ENCODE assay signal across 10 cellular contexts in the genomic region with DNA sequence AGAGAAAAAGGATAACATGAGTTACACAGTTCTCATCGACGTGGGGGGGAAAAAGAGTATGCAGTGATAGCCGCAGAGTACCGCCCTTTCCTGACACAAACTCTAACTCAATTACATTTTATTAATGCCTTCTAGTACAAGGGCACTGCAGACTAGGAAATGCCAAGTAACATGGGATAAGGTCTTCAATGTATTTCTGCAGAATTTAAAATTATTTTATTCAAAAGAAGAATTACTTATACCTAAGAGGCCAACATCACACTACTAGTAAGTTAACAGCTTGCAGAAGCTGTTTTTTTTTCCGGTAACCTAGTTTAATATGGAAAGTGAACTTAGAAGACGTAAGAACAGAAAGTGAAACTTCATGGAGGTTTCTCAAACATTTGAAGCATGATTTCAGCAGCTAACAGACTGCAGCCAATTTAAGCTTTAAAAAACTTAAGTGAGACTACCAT. TPM values are rescaled to one million over a fixed set of nuclear protein-coding genes. Genes with fewer than 3 reads are reported as not detected.
A peak's percentile ranks its signal among the peaks of the same experiment; 100 is the strongest.
DNase-seq lines count a peak whose midpoint lies in the region; ATAC-seq, FAIRE-seq and TF ChIP-seq lines count a peak whose summit lies in the region.
"Had no signal": no experiment of that assay in that cellular context is flagged by ENCODE, and none has a peak within 500 bp of the region (broad histone marks: within the 10 kb centered on the region; RNA-seq: fewer than 3 reads in every experiment).

No MANE protein-coding gene starts in this region.

- no peak for ATAC-seq in SK-N-SH treated with all-trans-retinoic acid at 6 μM for 48 hours
- ATAC-seq in stimulated activated effector memory CD8-positive, alpha-beta T cell treated with anti-CD3 and anti-CD28 coated beads, Interleukin-12 subunit alpha, Interleukin-12 subunit beta, amount 100 ng/mL, for 72 hours, result no peak

- H3K9ac ChIP-seq in SK-N-SH, result no peak overlapping the region
- H3K9ac ChIP-seq in endothelial cell of umbilical vein (replicated peaks; ENCODE audit: extremely low read depth, insufficient read depth, low read length), result peak overlapping the region; percentile 4

- H3K4me3 Mint-ChIP-seq in stimulated activated effector memory CD8-positive, alpha-beta T cell treated with anti-CD3 and anti-CD28 coated beads, Interleukin-12 subunit alpha, Interleukin-12 subunit beta, amount 100 ng/mL, for 72 hours, result peak overlapping the region; percentile 90

- H3K4me1 ChIP-seq in SK-N-SH (ENCODE audit: control insufficient read depth in 1 of 2, insufficient read depth in 2 of 2, low read depth in 1 of 2, low read length in 1 of 2), result peaks cover 12 to 17% of the 10 kb centered on the region in 2 experiments
- H3K4me1 ChIP-seq in OCI-LY7 (ENCODE audit: insufficient read depth, low read length, poor library complexity, severe bottlenecking), result peaks cover 58% of the 10 kb centered on the region
- H3K4me1 ChIP-seq in endothelial cell of umbilical vein (ENCODE audit: control insufficient read depth, extremely low read depth, insufficient read depth, low read length), result peaks cover 33% of the 10 kb centered on the region
- H3K4me1 ChIP-seq in PC-9 (replicated peaks; ENCODE audit: insufficient read depth), result peaks cover 9% of the 10 kb centered on the region

- no peak overlapping the region; a peak in 1 of 4 replicates for H3K4me3 ChIP-seq in SK-N-SH (ENCODE audit: low read depth in 2 of 2, low read length in 1 of 2)
- peak overlapping the region; percentile 97 for H3K4me3 ChIP-seq in OCI-LY7 (ENCODE audit: low read depth, low read length, poor library complexity, severe bottlenecking)
- H3K4me3 ChIP-seq in endothelial cell of umbilical vein (replicated peaks in 1 of 3; ENCODE audit: insufficient read depth in 1 of 3, low read depth in 1 of 3, low read length in 3 of 3), result peak overlapping the region; percentile 13 to 60 (median 20)
- no peak overlapping the region for H3K4me3 ChIP-seq in PC-9

- H3K9me3 Mint-ChIP-seq in stimulated activated effector memory CD8-positive, alpha-beta T cell treated with anti-CD3 and anti-CD28 coated beads, Interleukin-12 subunit alpha, Interleukin-12 subunit beta, amount 100 ng/mL, for 72 hours, result no peaks in the 10 kb centered on the region

- H3K36me3 ChIP-seq in SK-N-SH (replicated peaks in 1 of 2; ENCODE audit: control insufficient read depth in 1 of 2, insufficient read depth in 2 of 2, low read length in 1 of 2) (peaks cover 51 to 74% of the 10 kb centered on the region in 2 experiments), OCI-LY7 (ENCODE audit: insufficient read depth, low read length) (peaks cover 82% of the 10 kb centered on the region), endothelial cell of umbilical vein (ENCODE audit: control insufficient read depth in 2 of 2, extremely low read depth in 1 of 2, insufficient read depth in 2 of 2, low read length in 2 of 2) (peaks cover 10 to 14% of the 10 kb centered on the region in 2 experiments), PC-9 (ENCODE audit: low read depth) (peaks cover 40% of the 10 kb centered on the region)

- intact Hi-C loops in OCI-LY7 (cut with micrococcal nuclease; ENCODE audit: unreplicated experiment) (loop anchor here (1.0 kb wide), 1 partner anchor 32 kb away; no protein-coding TSS in a partner anchor), endothelial cell of umbilical vein (cut with micrococcal nuclease) (loop anchor here (5.0 kb wide), 1 partner anchor 56 kb away; a partner anchor contains a TSS), PC-9 (cut with micrococcal nuclease; ENCODE audit: unreplicated experiment) (no loop called here)

- H4K20me1 ChIP-seq in SK-N-SH (ENCODE audit: insufficient read depth) (peaks cover 6% of the 10 kb centered on the region; the same call in 1 of the 2 replicates), OCI-LY7 (ENCODE audit: insufficient read depth, low read length) (0 out of 2 replicates have a peak, but pooled peaks cover 8% of the 10 kb centered on the region), endothelial cell of umbilical vein (replicated peaks; ENCODE audit: control insufficient read depth, extremely low read depth, insufficient read depth, low read length) (peaks cover 3% of the 10 kb centered on the region), PC-9 (ENCODE audit: insufficient read depth) (no peaks in the 10 kb centered on the region; the same call in 1 of the 2 replicates)

- H3K9me1 ChIP-seq in endothelial cell of umbilical vein (replicated peaks; ENCODE audit: control insufficient read depth, extremely low read depth, insufficient read depth, low read length), result no peaks in the 10 kb centered on the region

- DNase-seq in SK-N-SH (no peak), OCI-LY7 (ENCODE audit: low spot score) (peak; percentile 70), endothelial cell of umbilical vein (ENCODE audit: low read depth, low spot score) (peak; percentile 52), PC-9 (no peak), GDM1 (lab: John Stamatoyannopoulos, UW) (no peak), DMS153 (lab: John Stamatoyannopoulos, UW) (no peak)
- DNase-seq in stimulated activated effector memory CD8-positive, alpha-beta T cell treated with anti-CD3 and anti-CD28 coated beads, Interleukin-12 subunit alpha, Interleukin-12 subunit beta, amount 100 ng/mL, for 72 hours (ENCODE audit: low spot score in 2 of 2), result no peak
- DNase-seq: 8988T, GOT3 had no signal

- H3K4me2 ChIP-seq in SK-N-SH (peak overlapping the region; percentile 48; the same call in 1 of the 2 replicates), OCI-LY7 (ENCODE audit: low read length) (peak overlapping the region; percentile 98), endothelial cell of umbilical vein (ENCODE audit: insufficient read depth, low read length) (peak overlapping the region; percentile 91), PC-9 (no peak overlapping the region)

- no peak for TF ChIP-seq EP300 in SK-N-SH (IDR thresholded peaks at IDR 0.05; ENCODE audit: borderline replicate concordance in 1 of 2, low read depth in 1 of 2, low read length in 1 of 2)

- no peak for TF ChIP-seq CTCF in SK-N-SH (IDR thresholded peaks at IDR 0.05)
- TF ChIP-seq CTCF in OCI-LY7 (conservative IDR thresholded peaks at IDR 0.05; ENCODE audit: low read length), result no peak
- no peak for TF ChIP-seq CTCF in endothelial cell of umbilical vein (IDR thresholded peaks at IDR 0.05; ENCODE audit: extremely low read depth in 1 of 2, insufficient read depth in 1 of 2, low read depth in 1 of 2, low read length in 2 of 2)
- no peak for TF ChIP-seq CTCF in PC-9 (conservative IDR thresholded peaks at IDR 0.05)

- H3K27ac Mint-ChIP-seq in stimulated activated effector memory CD8-positive, alpha-beta T cell treated with anti-CD3 and anti-CD28 coated beads, Interleukin-12 subunit alpha, Interleukin-12 subunit beta, amount 100 ng/mL, for 72 hours, result peak overlapping the region; percentile 70

- no peaks in the 10 kb centered on the region for H3K27me3 ChIP-seq in SK-N-SH (ENCODE audit: insufficient read depth)
- H3K27me3 ChIP-seq in endothelial cell of umbilical vein (ENCODE audit: control insufficient read depth in 2 of 2, insufficient read depth in 2 of 2, low read length in 2 of 2), result no peaks in the 10 kb centered on the region
- no peaks in the 10 kb centered on the region for H3K27me3 ChIP-seq in PC-9 (ENCODE audit: insufficient read depth, low read depth)

- H2AFZ ChIP-seq in SK-N-SH (ENCODE audit: low read depth) (no peak overlapping the region), OCI-LY7 (ENCODE audit: low read length) (no peak overlapping the region), endothelial cell of umbilical vein (ENCODE audit: low read depth, low read length) (no peak overlapping the region), PC-9 (no peak overlapping the region)

- POLR2A ChIA-PET in SK-N-SH (lab: Yijun Ruan, JAX), result no interaction called here
- POLR2A ChIA-PET in OCI-LY7 (lab: Charles Lee), result interaction anchor here (0.6 to 7.2 kb wide), 7 partner anchors 8 to 738 kb away, joined by 3 to 119 read pairs (median 3); no protein-coding TSS in a partner anchor
- POLR2A ChIA-PET in endothelial cell of umbilical vein (lab: Charles Lee), result no interaction called here
- POLR2A ChIA-PET in PC-9 (lab: Charles Lee; ENCODE audit: unreplicated experiment), result no interaction called here

- TF ChIP-seq RAD21 in SK-N-SH (IDR thresholded peaks at IDR 0.05; ENCODE audit: low read length), result no peak

- H3K4me1 Mint-ChIP-seq in stimulated activated effector memory CD8-positive, alpha-beta T cell treated with anti-CD3 and anti-CD28 coated beads, Interleukin-12 subunit alpha, Interleukin-12 subunit beta, amount 100 ng/mL, for 72 hours, result peaks cover 48% of the 10 kb centered on the region

- BruUV-seq in OCI-LY7 (replicated peaks; lab: Mats Ljungman, UMichigan) (no TSS peak), endothelial cell of umbilical vein (replicated peaks; lab: Mats Ljungman, UMichigan) (no TSS peak), PC-9 (replicated peaks; lab: Mats Ljungman, UMichigan) (no TSS peak)

- H3K79me2 ChIP-seq in SK-N-SH (ENCODE audit: insufficient read depth) (peaks cover 80% of the 10 kb centered on the region), OCI-LY7 (ENCODE audit: insufficient read depth, low read depth, low read length) (peaks cover 65% of the 10 kb centered on the region), endothelial cell of umbilical vein (ENCODE audit: control insufficient read depth, insufficient read depth, low read length) (peaks cover 41% of the 10 kb centered on the region), PC-9 (ENCODE audit: low read depth) (peaks cover 20% of the 10 kb centered on the region)

- dilution Hi-C loops in endothelial cell of umbilical vein (cut with MboI; ENCODE audit: extremely low pct_ligation_motif_present, low sequenced_read_pairs), result no loop called here

- H3K9me3 ChIP-seq in SK-N-SH, result no peaks in the 10 kb centered on the region
- no peaks in the 10 kb centered on the region for H3K9me3 ChIP-seq in OCI-LY7 (ENCODE audit: low read length)
- H3K9me3 ChIP-seq in endothelial cell of umbilical vein (replicated peaks; ENCODE audit: control insufficient read depth, insufficient read depth, low read length), result no peaks in the 10 kb centered on the region
- no peaks in the 10 kb centered on the region for H3K9me3 ChIP-seq in PC-9 (ENCODE audit: insufficient read depth, low read depth)

- H3K9me2 ChIP-seq in SK-N-SH, result no peaks in the 10 kb centered on the region
- H3K9me2 ChIP-seq in OCI-LY7 (ENCODE audit: insufficient read depth, low read length), result no peaks in the 10 kb centered on the region
- no peaks in the 10 kb centered on the region for H3K9me2 ChIP-seq in PC-9 (ENCODE audit: insufficient read depth)

- 69% methylated on average over 6 of the region's 6 CpGs for WGBS in SK-N-SH (ENCODE audit: low lambda C conversion rate)

- peaks cover 94% of the 10 kb centered on the region for H3K36me3 Mint-ChIP-seq in stimulated activated effector memory CD8-positive, alpha-beta T cell treated with anti-CD3 and anti-CD28 coated beads, Interleukin-12 subunit alpha, Interleukin-12 subunit beta, amount 100 ng/mL, for 72 hours

- CTCF ChIA-PET in SK-N-SH (lab: Yijun Ruan, JAX) (interaction anchor here (1.3 to 2.0 kb wide), 2 partner anchors 89 to 224 kb away, joined by 3 to 5 read pairs; no protein-coding TSS in a partner anchor), OCI-LY7 (lab: Charles Lee; ENCODE audit: unreplicated experiment) (interaction anchor here (0.5 to 1.1 kb wide), 3 partner anchors 22 to 53 kb away, joined by 3 read pairs; no protein-coding TSS in a partner anchor), endothelial cell of umbilical vein (lab: Charles Lee) (interaction anchor here (1.0 to 1.4 kb wide), 2 partner anchors 13 to 22 kb away, joined by 4 to 5 read pairs; no protein-coding TSS in a partner anchor), PC-9 (lab: Charles Lee) (no interaction called here)

- H3F3A ChIP-seq in SK-N-SH (replicated peaks; ENCODE audit: insufficient read depth), result peaks cover 3% of the 10 kb centered on the region
- H3F3A ChIP-seq in PC-9 (ENCODE audit: insufficient read depth, low read depth), result peaks cover 10% of the 10 kb centered on the region; the same call in 1 of the 2 replicates

- TF ChIP-seq POLR2A in endothelial cell of umbilical vein (IDR thresholded peaks at IDR 0.05; ENCODE audit: low read depth, low read length), result no peak

- FAIRE-seq in endothelial cell of umbilical vein (lab: Jason Lieb, UNC), result no peak

- H3K27ac ChIP-seq in SK-N-SH (ENCODE audit: low read depth in 2 of 2, low read length in 1 of 2) (peak overlapping the region in 1 of 2 experiments; percentile 13; a peak in 1 of 4 replicates), OCI-LY7 (ENCODE audit: low read depth, low read length, poor library complexity, severe bottlenecking) (peak overlapping the region; percentile 77), endothelial cell of umbilical vein (ENCODE audit: insufficient read depth, low read depth, low read length) (no peak overlapping the region), PC-9 (no peak overlapping the region)

RNA-seq across cellular contexts. Expression of a gene that starts 3.9 kb away (rescaled TPM):
- polyA plus RNA-seq in SK-N-SH (2012; rRNA removed) (12.3 and 15.0 TPM in 2 replicates), endothelial cell of umbilical vein (19.6 and 20.9 TPM in 2 replicates)
- 12.8 and 13.5 TPM in 2 replicates for polyA plus RNA-seq in SK-N-SH (2012; cell fraction: cytosol; rRNA removed)
- polyA plus RNA-seq in SK-N-SH (2012; cell fraction: nucleus; rRNA removed), result 21.5 and 28.5 TPM in 2 replicates
- total RNA-seq in OCI-LY7 (2014; rRNA removed; shearing (Covaris generic)), result 79.2 and 85.8 TPM in 2 replicates
- total RNA-seq in OCI-LY7 (2022) (67.9 and 79.9 TPM in 2 replicates), endothelial cell of umbilical vein (40.2 and 47.7 TPM in 2 replicates), PC-9 (2021) (21.2 and 23.5 TPM in 2 replicates)
- 14.1 and 17.4 TPM in 2 replicates for polyA plus RNA-seq in endothelial cell of umbilical vein (2011; cell fraction: cytosol; rRNA removed)
- 40.1 and 50.0 TPM in 2 replicates for polyA plus RNA-seq in endothelial cell of umbilical vein (2011; cell fraction: nucleus; rRNA removed)
- polyA plus RNA-seq in endothelial cell of umbilical vein (2012), result 29.0 and 29.8 TPM in 2 replicates
- 82.1 and 83.0 TPM in 2 replicates for polyA minus RNA-seq in endothelial cell of umbilical vein
- 39.5 TPM for polyA minus RNA-seq in endothelial cell of umbilical vein (2011; cell fraction: cytosol; rRNA and poly(A)+ RNA removed)
- polyA minus RNA-seq in endothelial cell of umbilical vein (2011; cell fraction: nucleus; rRNA and poly(A)+ RNA removed), result 76.3 and 106 TPM in 2 replicates

RNA-seq across cellular contexts. Expression of a gene that starts 55.8 kb away (rescaled TPM):
- polyA plus RNA-seq in SK-N-SH (2012; rRNA removed) (11.9 and 12.1 TPM in 2 replicates), endothelial cell of umbilical vein (3.6 and 4.9 TPM in 2 replicates)
- 17.4 and 21.5 TPM in 2 replicates for polyA plus RNA-seq in SK-N-SH (2012; cell fraction: cytosol; rRNA removed)
- polyA plus RNA-seq in SK-N-SH (2012; cell fraction: nucleus; rRNA removed), result 7.8 and 8.4 TPM in 2 replicates
- 17.8 and 26.6 TPM in 2 replicates for total RNA-seq in OCI-LY7 (2014; rRNA removed; shearing (Covaris generic))
- total RNA-seq in OCI-LY7 (2022) (21.2 and 23.0 TPM in 2 replicates), endothelial cell of umbilical vein (12.0 and 13.8 TPM in 2 replicates), PC-9 (2021) (16.0 and 18.5 TPM in 2 replicates)
- 10.0 and 12.4 TPM in 2 replicates for polyA plus RNA-seq in endothelial cell of umbilical vein (2011; cell fraction: cytosol; rRNA removed)
- polyA plus RNA-seq in endothelial cell of umbilical vein (2011; cell fraction: nucleus; rRNA removed), result 5.1 and 9.3 TPM in 2 replicates
- polyA plus RNA-seq in endothelial cell of umbilical vein (2012), result 11.1 and 13.2 TPM in 2 replicates
- polyA minus RNA-seq in endothelial cell of umbilical vein, result 1.2 and 3.1 TPM in 2 replicates
- polyA minus RNA-seq in endothelial cell of umbilical vein (2011; cell fraction: cytosol; rRNA and poly(A)+ RNA removed), result 5.8 TPM
- 3.9 and 4.0 TPM in 2 replicates for polyA minus RNA-seq in endothelial cell of umbilical vein (2011; cell fraction: nucleus; rRNA and poly(A)+ RNA removed)

RNA-seq across cellular contexts. Expression of a gene that starts 59.1 kb away (rescaled TPM):
- polyA plus RNA-seq in SK-N-SH (2012; rRNA removed), result 0.67 and 1.1 TPM in 2 replicates
- polyA plus RNA-seq in SK-N-SH (2012; cell fraction: cytosol; rRNA removed), result 0.31 and 0.35 TPM in 2 replicates
- 1.8 and 3.0 TPM in 2 replicates for polyA plus RNA-seq in SK-N-SH (2012; cell fraction: nucleus; rRNA removed)
- total RNA-seq in OCI-LY7 (2014; rRNA removed; shearing (Covaris generic)), result not detected in 2 replicates
- total RNA-seq in OCI-LY7 (2022), result not detected in 2 replicates
- total RNA-seq in endothelial cell of umbilical vein, result not detected in 2 replicates
- 0.14 TPM in 1 of 2 replicates, not detected in the other for polyA plus RNA-seq in endothelial cell of umbilical vein
- polyA plus RNA-seq in endothelial cell of umbilical vein (2011; cell fraction: cytosol; rRNA removed), result 0.07 TPM in 1 of 2 replicates, not detected in the other
- polyA plus RNA-seq in endothelial cell of umbilical vein (2011; cell fraction: nucleus; rRNA removed), result not detected in 2 replicates
- not detected in 2 replicates for polyA plus RNA-seq in endothelial cell of umbilical vein (2012)
- polyA minus RNA-seq in endothelial cell of umbilical vein, result not detected in 2 replicates
- not detected for polyA minus RNA-seq in endothelial cell of umbilical vein (2011; cell fraction: cytosol; rRNA and poly(A)+ RNA removed)
- polyA minus RNA-seq in endothelial cell of umbilical vein (2011; cell fraction: nucleus; rRNA and poly(A)+ RNA removed), result not detected in 2 replicates
- total RNA-seq in PC-9 (2021), result not detected in 2 replicates

Comparison
In these comparisons a context has a peak if more than half of its experiments do, and no peak if none do; other contexts are left out.
1. DNase-seq: peak in OCI-LY7 (single experiment) and endothelial cell of umbilical vein (single experiment); none in SK-N-SH (single experiment), stimulated activated effector memory CD8-positive, alpha-beta T cell treated with anti-CD3 and anti-CD28 coated beads, Interleukin-12 subunit alpha, Interleukin-12 subunit beta, amount 100 ng/mL, for 72 hours (0 of 2), PC-9 (0 of 2), GDM1 (single experiment) and DMS153 (single experiment).
2. H3K4me3 ChIP-seq: peak in OCI-LY7 (single experiment) and endothelial cell of umbilical vein (3 of 3); none in SK-N-SH (0 of 2) and PC-9 (single experiment).